8 cellular contexts compared by ENCODE assay signal in genomic region chr4:6991771-6992557, GRCh38. TPM values are rescaled to one million over a fixed set of nuclear protein-coding genes. Genes with fewer than 3 reads are reported as not detected.
DNase-seq lines count a peak whose midpoint lies in the region; ATAC-seq and TF ChIP-seq lines count a peak whose summit lies in the region.

No MANE protein-coding gene starts in this region.

- peaks cover 4% of the 10 kb centered on the region for H4K20me1 ChIP-seq in H9 (ENCODE audit: control insufficient read depth, insufficient read depth, insufficient read length)

- no peak overlapping the region for H3K27ac ChIP-seq in H9 (ENCODE audit: insufficient read length, low read depth, low read length)

- H3K4me1 ChIP-seq in H9 (ENCODE audit: insufficient read depth, low read length) = 0 out of 2 replicates have a peak, but pooled peaks cover 5% of the 10 kb centered on the region

- no peak overlapping the region for H3K23ac ChIP-seq in H9 (ENCODE audit: insufficient read length, low read depth, low read length)

- H2BK5ac ChIP-seq in H9 (ENCODE audit: insufficient read length, low read length) = no peak overlapping the region

- peaks cover 6% of the 10 kb centered on the region for H3K23me2 ChIP-seq in H9 (ENCODE audit: insufficient read length, low read depth, low read length, poor library complexity, severe bottlenecking)

- peak in 1 of 2 donors; percentile 31 for ATAC-seq in naive B cell (ENCODE audit: low read depth in 2 of 2)
- no peak for ATAC-seq in HG03097 (IDR thresholded peaks at IDR 0.05; ENCODE audit: low FRiP score, unreplicated experiment)

- in situ Hi-C loops in GM13976 (cut with MboI; ENCODE audit: low sequenced_read_pairs, unreplicated experiment) = no loop called here

- no peak overlapping the region for H3K14ac ChIP-seq in H9 (ENCODE audit: insufficient read depth, low read length)

- peaks cover 0 to 11% of the 10 kb centered on the region in 2 donors for H3K36me3 Mint-ChIP-seq in naive B cell
- H3K36me3 Mint-ChIP-seq in H9 (ENCODE audit: insufficient read depth in 1 of 3, low read depth in 3 of 3) = peaks cover 12 to 33% (median 27%) of the 10 kb centered on the region in 3 experiments; a peak in 6 of 7 replicates

- H3K4me2 ChIP-seq in H9 (ENCODE audit: insufficient read depth, insufficient read length, low read length) = no peak overlapping the region

- POLR2A ChIA-PET in BJ (lab: Charles Lee) = no interaction called here

- no peak overlapping the region for H4K91ac ChIP-seq in H9 (ENCODE audit: insufficient read length, low read depth, low read length)

- no peak overlapping the region for H4K8ac ChIP-seq in H9 (replicated peaks; ENCODE audit: insufficient read length, low read depth, low read length)

- H3K27ac Mint-ChIP-seq in naive B cell = peak overlapping the region; percentile 65 to 94 (median 88)
- no peak overlapping the region for H3K27ac Mint-ChIP-seq in H9

- H3K9me3 ChIP-seq in H9 (ENCODE audit: control insufficient read depth, low read depth, low read length) = no peaks in the 10 kb centered on the region

- no peak overlapping the region for H3K9ac ChIP-seq in H9 (ENCODE audit: extremely low read depth, insufficient read length, low read length)

- peaks cover 8% of the 10 kb centered on the region for H3K79me1 ChIP-seq in H9 (ENCODE audit: insufficient read depth, low read depth, low read length, poor library complexity, severe bottlenecking)

- H3K27me3 Mint-ChIP-seq in naive B cell (no peaks in the 10 kb centered on the region), H9 (ENCODE audit: low read depth) (no peaks in the 10 kb centered on the region)

- no peak overlapping the region for H3T11ph ChIP-seq in H9 (ENCODE audit: low read length)

- no peak overlapping the region for H2BK15ac ChIP-seq in H9 (ENCODE audit: low read depth, low read length)

- no peak overlapping the region for H2AFZ ChIP-seq in H9 (ENCODE audit: low read length)

- no peak overlapping the region for H4K5ac ChIP-seq in H9 (ENCODE audit: insufficient read length, low read depth, low read length)

- H3K27me3 ChIP-seq in BJ (ENCODE audit: control insufficient read depth, insufficient read depth, low read length) (no peaks in the 10 kb centered on the region), H9 (ENCODE audit: insufficient read depth, low read length) (no peaks in the 10 kb centered on the region)

- H3K9me3 Mint-ChIP-seq in naive B cell (no peaks in the 10 kb centered on the region), H9 (no peaks in the 10 kb centered on the region)

- peaks cover 40 to 66% (median 56%) of the 10 kb centered on the region in 3 donors for H3K4me1 Mint-ChIP-seq in naive B cell
- H3K4me1 Mint-ChIP-seq in H9 = peaks cover 27 to 28% of the 10 kb centered on the region in 2 experiments

- DNase-seq in BJ (ENCODE audit: low read depth) = peak; percentile 62
- DNase-seq in LHCN-M2 (ENCODE audit: low read depth) = peak; percentile 90
- DNase-seq in cardiac fibroblast (ENCODE audit: low read depth in 2 of 2) = peak; percentile 90 to 96
- DNase-seq in naive B cell = peak; percentile 9
- DNase-seq in H9 = no peak
- no peak for DNase-seq in cortex of kidney (lab: John Stamatoyannopoulos, UW)
- no peak for DNase-seq in GM13976 (ENCODE audit: low spot score)

- no peak overlapping the region for H3K4ac ChIP-seq in H9 (ENCODE audit: low read depth, low read length)

- no peak overlapping the region for H2AK5ac ChIP-seq in H9 (ENCODE audit: insufficient read length, low read length)

- no peak overlapping the region for H3K18ac ChIP-seq in H9 (ENCODE audit: insufficient read length, low read depth, low read length)

- no peak for TF ChIP-seq CTCF in BJ (IDR thresholded peaks at IDR 0.05; ENCODE audit: insufficient read depth, low read depth, low read length)
- TF ChIP-seq CTCF in cardiac fibroblast (IDR thresholded peaks at IDR 0.05; ENCODE audit: low read depth, low read length) = no peak
- no peak for TF ChIP-seq CTCF in H9 (conservative IDR thresholded peaks at IDR 0.05)
- TF ChIP-seq CTCF in GM13976 (IDR thresholded peaks at IDR 0.05; ENCODE audit: borderline replicate concordance, control extremely low read depth, extremely low read depth, insufficient read depth, missing control alignments) = no peak

- H3K4me3 ChIP-seq in BJ (ENCODE audit: low read depth, low read length) (no peak overlapping the region), cardiac fibroblast (replicated peaks in 1 of 2; ENCODE audit: low read depth in 2 of 2, low read length in 2 of 2) (peak overlapping the region; percentile 8 to 9)

- H3K79me2 ChIP-seq in H9 (ENCODE audit: insufficient read depth, low read length) = peaks cover 17% of the 10 kb centered on the region; the same call in 1 of the 2 replicates

- H3K36me3 ChIP-seq in BJ (ENCODE audit: control insufficient read depth, insufficient read depth, low read length) = peaks cover 8% of the 10 kb centered on the region

- H3K4me3 Mint-ChIP-seq in naive B cell (peak overlapping the region; percentile 21 to 84 (median 76)), H9 (no peak overlapping the region)

- no peak overlapping the region for H3K56ac ChIP-seq in H9 (ENCODE audit: insufficient read length, low read depth, low read length)

- no peak overlapping the region for H2BK20ac ChIP-seq in H9 (ENCODE audit: low read depth, low read length, poor library complexity, severe bottlenecking)

- CTCF ChIA-PET in BJ (lab: Yijun Ruan, JAX) = interaction anchor here (1.0 to 2.6 kb wide), 6 partner anchors 18 to 111 kb away, joined by 3 to 7 read pairs (median 5); partner anchors contain the start of gene TADA2B

- no CpG with 5 or more reads among the region's 15 CpGs for WGBS in H9 (ENCODE audit: extremely low coverage, insufficient read length, low lambda C conversion rate)

- H2BK12ac ChIP-seq in H9 (ENCODE audit: insufficient read length, low read depth, low read length) = no peak overlapping the region

- H2BK120ac ChIP-seq in H9 (ENCODE audit: low read depth, low read length, poor library complexity, severe bottlenecking) = no peak overlapping the region

RNA-seq across cellular contexts. Expression of gene TADA2B, which starts 51.2 kb away (rescaled TPM):
- 6.1 and 7.3 TPM in 2 replicates for polyA plus RNA-seq in BJ (2011; rRNA removed)
- 5.3 and 7.7 TPM in 2 replicates for polyA minus RNA-seq in BJ (2011; rRNA and poly(A)+ RNA removed)
- total RNA-seq in LHCN-M2 (2014; rRNA removed) = 14.0 and 14.5 TPM in 2 replicates
- polyA plus RNA-seq in LHCN-M2 (2012) = 9.0 TPM
- 1 to 10 TPM; 4.2 to 6.3 (median 5.1) TPM for polyA plus RNA-seq in naive B cell (ENCODE audit: low read depth in 6 of 6)
- total RNA-seq in H9 (2021) = 14.0 and 17.0 TPM in 2 replicates

Comparison
In these comparisons a context has a peak if more than half of its experiments do, and no peak if none do; other contexts are left out.
1. DNase-seq: peak in BJ (single experiment), LHCN-M2 (single experiment), cardiac fibroblast (2 of 2) and naive B cell (single experiment); none in H9 (single experiment), cortex of kidney (single experiment) and GM13976 (single experiment).
2. H3K27ac Mint-ChIP-seq: peak in naive B cell (6 of 6); none in H9 (0 of 3).
3. H3K4me3 Mint-ChIP-seq: peak in naive B cell (8 of 8); none in H9 (0 of 2).